ENCODE assay signal across 9 cellular contexts in genomic region chr5:1930880-1931589, GRCh38. TPM values are rescaled to one million over a fixed set of nuclear protein-coding genes. Genes with fewer than 3 reads are reported as not detected.
A peak's percentile ranks its signal among the peaks of the same experiment; 100 is the strongest.
DNase-seq lines count a peak whose midpoint lies in the region; ATAC-seq and TF ChIP-seq lines count a peak whose summit lies in the region.
"Had no signal": no experiment of that assay in that cellular context is flagged by ENCODE, and none has a peak within 500 bp of the region (broad histone marks: within the 10 kb centered on the region; RNA-seq: fewer than 3 reads in every experiment).

No MANE protein-coding gene starts in this region.

- no peaks in the 10 kb centered on the region for H3K4me1 Mint-ChIP-seq in nephron progenitor cell

- no peaks in the 10 kb centered on the region for H3K36me3 Mint-ChIP-seq in nephron progenitor cell (ENCODE audit: low read depth)
- H3K36me3 Mint-ChIP-seq: naive thymus-derived CD8-positive, alpha-beta T cell had no signal

- peak; percentile 26; the same call in 1 of the 3 replicates for ATAC-seq in SK-N-SH treated with all-trans-retinoic acid at 6 μM for 48 hours
- ATAC-seq in upper lobe of left lung (ENCODE audit: low FRiP score in 2 of 2), result peak; percentile 34 to 81
- ATAC-seq: naive thymus-derived CD8-positive, alpha-beta T cell had no signal

- H3K9me3 Mint-ChIP-seq in nephron progenitor cell, result no peaks in the 10 kb centered on the region
- H3K9me3 Mint-ChIP-seq: naive thymus-derived CD8-positive, alpha-beta T cell had no signal

- H3K27me3 ChIP-seq in upper lobe of left lung, result peaks cover 0 to 8% (median 4%) of the 10 kb centered on the region in 4 donors

- no peak overlapping the region for H3K27ac Mint-ChIP-seq in nephron progenitor cell
- H3K27ac Mint-ChIP-seq: naive thymus-derived CD8-positive, alpha-beta T cell had no signal

- peak overlapping the region in 3 of 4 donors; percentile 2 to 58 (median 27) for H3K27ac ChIP-seq in upper lobe of left lung

- peaks cover 31% of the 10 kb centered on the region for H3K27me3 Mint-ChIP-seq in nephron progenitor cell (ENCODE audit: low read depth, poor library complexity)

- TF ChIP-seq EP300 in upper lobe of left lung (IDR thresholded peaks at IDR 0.05), result no peak

- 0 to 2% methylated on average over 12 to 28 of the region's 63 CpGs for WGBS in upper lobe of left lung, 2 donors

- H3K9me3 ChIP-seq in upper lobe of left lung, result no peaks in the 10 kb centered on the region

- H3K4me3 Mint-ChIP-seq in nephron progenitor cell, result peak overlapping the region; percentile 75

- H3K36me3 ChIP-seq in upper lobe of left lung, result no peaks in the 10 kb centered on the region

- H3K4me3 ChIP-seq in upper lobe of left lung, result peak overlapping the region in 3 of 4 donors; percentile 27 to 43 (median 38)

- TF ChIP-seq CTCF in nephron progenitor cell (IDR thresholded peaks at IDR 0.05), result no peak
- no peak for TF ChIP-seq CTCF in upper lobe of left lung (IDR thresholded peaks at IDR 0.05)

- intact Hi-C loops in head of caudate nucleus (cut with DNase I), result no loop called here

- DNase-seq in head of caudate nucleus (peak in 37 of 42 donors; percentile 10 to 64 (median 35)), nephron progenitor cell (peak; percentile 73), upper lobe of left lung (peak in 1 of 2 donors; percentile 88), GF-D8 (lab: John Stamatoyannopoulos, UW) (no peak)
- DNase-seq in central memory CD4-positive, alpha-beta T cell, result no peak
- no peak for DNase-seq in effector CD4-positive, alpha-beta T cell
- DNase-seq: naive thymus-derived CD8-positive, alpha-beta T cell; stimulated activated naive CD4-positive, alpha-beta T cell had no signal

- peaks cover 0 to 14% (median 5%) of the 10 kb centered on the region in 4 donors for H3K4me1 ChIP-seq in upper lobe of left lung

- no peak for TF ChIP-seq POLR2A in upper lobe of left lung (IDR thresholded peaks at IDR 0.05)

TF ChIP-seq in SK-N-SH treated with all-trans-retinoic acid at 6 μM for 48 hours, 23 proteins besides CTCF, POLR2A, EP300 and RAD21:
- TF ChIP-seq ARNTL (CRISPR knock-in tag; IDR thresholded peaks at IDR 0.05; ENCODE audit: borderline replicate concordance, low read depth) (no peak), ZC3H10 (CRISPR knock-in tag; IDR thresholded peaks at IDR 0.05) (no peak), GLIS3 (CRISPR knock-in tag; IDR thresholded peaks at IDR 0.05) (no peak)

RNA-seq across cellular contexts. Expression of gene IRX4, which starts 48.3 kb away (rescaled TPM):
- 1 to 10 TPM in 1 of 6 donors, not detected in 5; 1.7 TPM for total RNA-seq in upper lobe of left lung
- total RNA-seq: naive thymus-derived CD8-positive, alpha-beta T cell had no signal

Comparison
In these comparisons a context has a peak if more than half of its experiments do, and no peak if none do; other contexts are left out.
1. DNase-seq: peak in head of caudate nucleus (37 of 42) and nephron progenitor cell (single experiment); none in central memory CD4-positive, alpha-beta T cell (single experiment), GF-D8 (single experiment) and effector CD4-positive, alpha-beta T cell (single experiment).